8 cellular contexts compared by ENCODE assay signal in genomic region chr2:64228923-64229322, GRCh38.
DNase-seq lines count a peak whose midpoint lies in the region; ATAC-seq and TF ChIP-seq lines count a peak whose summit lies in the region.

No MANE protein-coding gene starts in this region.

- H3K4me3 ChIP-seq in BE2C (ENCODE audit: low read depth, low read length) (peak overlapping the region; percentile 61; the same call in 1 of the 2 replicates), colonic mucosa (no peak overlapping the region)
- H3K4me3 ChIP-seq in Jurkat, Clone E6-1 (ENCODE audit: low read length): peak overlapping the region; percentile 52; the same call in 1 of the 2 replicates

- H3K27me3 ChIP-seq in BE2C: no peaks in the 10 kb centered on the region
- H3K27me3 ChIP-seq in colonic mucosa: no peaks in the 10 kb centered on the region

- H3K4me3 Mint-ChIP-seq in naive thymus-derived CD8-positive, alpha-beta T cell: peak overlapping the region; percentile 82 to 95 (median 92)

- no peak for TF ChIP-seq CTCF in BE2C (IDR thresholded peaks at IDR 0.05; ENCODE audit: low read depth, low read length)
- no peak for TF ChIP-seq CTCF in colonic mucosa (IDR thresholded peaks at IDR 0.05)

- intact Hi-C loops in colonic mucosa (cut with DNase I): no loop called here

- H3K9me3 ChIP-seq in BE2C (no peaks in the 10 kb centered on the region), colonic mucosa (no peaks in the 10 kb centered on the region)

- in situ Hi-C loops in ACHN (cut with HindIII; ENCODE audit: low pct_ligation_motif_present, low pct_unique_long_range_greater_than_20kb, low sequenced_read_pairs): no loop called here

- no peak overlapping the region for H3K9ac ChIP-seq in colonic mucosa (ENCODE audit: low read depth in 2 of 2, low read length in 2 of 2)

- peaks cover 4 to 22% (median 13%) of the 10 kb centered on the region in 4 donors for H3K4me1 Mint-ChIP-seq in naive thymus-derived CD8-positive, alpha-beta T cell

- H3K27me3 Mint-ChIP-seq in naive thymus-derived CD8-positive, alpha-beta T cell: peaks cover 0 to 14% (median 3%) of the 10 kb centered on the region in 5 donors

- no peaks in the 10 kb centered on the region for H3K36me3 Mint-ChIP-seq in naive thymus-derived CD8-positive, alpha-beta T cell

- DNase-seq in BE2C (no peak), colonic mucosa (no peak), ACHN (no peak), ecto neural progenitor cell (ENCODE audit: low spot score) (no peak), KG1 (lab: John Stamatoyannopoulos, UW) (no peak)
- DNase-seq in Jurkat, Clone E6-1 (ENCODE audit: low read depth, low spot score): no peak
- no peak for DNase-seq in naive thymus-derived CD8-positive, alpha-beta T cell

- peak overlapping the region in 7 of 10 donors; percentile 39 to 93 (median 78) for H3K27ac Mint-ChIP-seq in naive thymus-derived CD8-positive, alpha-beta T cell

- H3K27ac ChIP-seq in colonic mucosa: peak overlapping the region; percentile 45

- no peaks in the 10 kb centered on the region for H3K9me3 Mint-ChIP-seq in naive thymus-derived CD8-positive, alpha-beta T cell

- H3K36me3 ChIP-seq in BE2C (no peaks in the 10 kb centered on the region), colonic mucosa (no peaks in the 10 kb centered on the region)

- H3K4me1 ChIP-seq in BE2C (peaks cover 4% of the 10 kb centered on the region; the same call in 1 of the 2 replicates), colonic mucosa (no peaks in the 10 kb centered on the region)

- POLR2A ChIA-PET in naive thymus-derived CD8-positive, alpha-beta T cell (lab: Charles Lee): no interaction called here

- no peak for ATAC-seq in naive thymus-derived CD8-positive, alpha-beta T cell
- ATAC-seq in GM21360 (IDR thresholded peaks at IDR 0.05; ENCODE audit: unreplicated experiment): no peak
